Comparison of ENCODE assay signal across 9 cellular contexts in genomic region chr1:91697322-91698260, GRCh38.
DNase-seq lines count a peak whose midpoint lies in the region; ATAC-seq, FAIRE-seq and TF ChIP-seq lines count a peak whose summit lies in the region.
"Had no signal": no experiment of that assay in that cellular context is flagged by ENCODE, and none has a peak within 500 bp of the region (broad histone marks: within the 10 kb centered on the region; RNA-seq: fewer than 3 reads in every experiment).

No MANE protein-coding gene starts in this region.

- H3K9me3 Mint-ChIP-seq in activated naive CD8-positive, alpha-beta T cell treated with anti-CD3 and anti-CD28 coated beads, Interleukin-2, amount 50 U/mL, for 24 hours, result no peaks in the 10 kb centered on the region

- H3K36me3 Mint-ChIP-seq in activated naive CD8-positive, alpha-beta T cell treated with anti-CD3 and anti-CD28 coated beads, Interleukin-2, amount 50 U/mL, for 24 hours (ENCODE audit: low read depth), result peaks cover 27% of the 10 kb centered on the region

- TF ChIP-seq POLR2A in spleen (IDR thresholded peaks at IDR 0.05), result no peak

- H3K4me3 Mint-ChIP-seq in activated naive CD8-positive, alpha-beta T cell treated with anti-CD3 and anti-CD28 coated beads, Interleukin-2, amount 50 U/mL, for 24 hours, result peak overlapping the region; percentile 51

- H3K4me1 Mint-ChIP-seq in activated naive CD8-positive, alpha-beta T cell treated with anti-CD3 and anti-CD28 coated beads, Interleukin-2, amount 50 U/mL, for 24 hours, result peaks cover 33% of the 10 kb centered on the region

- H3K4me3 ChIP-seq in spleen (no peak overlapping the region), kidney (ENCODE audit: low read length in 2 of 2) (no peak overlapping the region)

- TF ChIP-seq CTCF in spleen (IDR thresholded peaks at IDR 0.05 in 8 of 11, conservative IDR thresholded peaks at IDR 0.05 in 3 of 11), result no peak
- TF ChIP-seq CTCF in kidney (IDR thresholded peaks at IDR 0.05; ENCODE audit: borderline replicate concordance, extremely low read depth, insufficient read depth), result no peak

- no peaks in the 10 kb centered on the region for H3K27me3 ChIP-seq in spleen (replicated peaks in 1 of 7)

- H3K4me1 ChIP-seq in spleen (peaks cover 3 to 69% (median 43%) of the 10 kb centered on the region in 6 donors), kidney (ENCODE audit: control insufficient read depth in 1 of 2, insufficient read depth in 1 of 2, low read depth in 1 of 2, low read length in 2 of 2) (no peaks in the 10 kb centered on the region)

- peak overlapping the region; percentile 60 for H3K27ac Mint-ChIP-seq in activated naive CD8-positive, alpha-beta T cell treated with anti-CD3 and anti-CD28 coated beads, Interleukin-2, amount 50 U/mL, for 24 hours

- H3K27me3 Mint-ChIP-seq in activated naive CD8-positive, alpha-beta T cell treated with anti-CD3 and anti-CD28 coated beads, Interleukin-2, amount 50 U/mL, for 24 hours, result no peaks in the 10 kb centered on the region

- H3K36me3 ChIP-seq in spleen, result peaks cover 0 to 41% (median under 1%) of the 10 kb centered on the region in 6 donors
- peaks cover 0 to 13% of the 10 kb centered on the region in 2 donors for H3K36me3 ChIP-seq in kidney (ENCODE audit: control insufficient read depth in 1 of 2, insufficient read depth in 2 of 2, low read length in 2 of 2)

- H3K27ac ChIP-seq in spleen, result peak overlapping the region in 6 of 8 donors; percentile 26 to 68 (median 54)
- no peak overlapping the region for H3K27ac ChIP-seq in kidney (ENCODE audit: low read depth in 2 of 2, low read length in 2 of 2)
- H3K27ac ChIP-seq: 22Rv1 had no signal

- H3K9me3 ChIP-seq in spleen (no peaks in the 10 kb centered on the region), kidney (ENCODE audit: control insufficient read depth in 1 of 2, low read length in 2 of 2) (no peaks in the 10 kb centered on the region)

- peak; percentile 82 for ATAC-seq in HG03469 (IDR thresholded peaks at IDR 0.05; ENCODE audit: unreplicated experiment)
- ATAC-seq in activated naive CD8-positive, alpha-beta T cell treated with anti-CD3 and anti-CD28 coated beads, Interleukin-2, amount 50 U/mL, for 24 hours, result peak; percentile 88

- intact Hi-C loops in spleen (cut with DNase I; ENCODE audit: low total_unique reads), result no loop called here
- intact Hi-C loops in kidney (cut with DNase I), result no loop called here

- WGBS in spleen, 5 donors, result 19 to 42% (median 32%) methylated on average over 5 of the region's 5 CpGs

- H3K9ac ChIP-seq in kidney (ENCODE audit: low read length in 2 of 2), result no peak overlapping the region

- DNase-seq in SIG-M5 treated with dmso at 0.1 percent for 504 hours (lab: John Stamatoyannopoulos, UW; ENCODE audit: unreplicated experiment) (peak; percentile 13), SIG-M5 (lab: John Stamatoyannopoulos, UW) (no peak), spleen (no peak), NCI-H1092 treated with DMSO at 0.1 percent for 48 hours (lab: John Stamatoyannopoulos, UW) (no peak), kidney (no peak), NCI-H526 treated with DMSO at 0.1 percent for 48 hours (lab: John Stamatoyannopoulos, UW) (no peak)
- peak; percentile 25 for DNase-seq in activated naive CD8-positive, alpha-beta T cell treated with anti-CD3 and anti-CD28 coated beads, Interleukin-2, amount 50 U/mL, for 24 hours

- FAIRE-seq in kidney (lab: Jason Lieb, UNC), result no peak

Comparison
In these comparisons a context has a peak if more than half of its experiments do, and no peak if none do; other contexts are left out.
1. DNase-seq: peak in SIG-M5 treated with dmso at 0.1 percent for 504 hours (single experiment) and activated naive CD8-positive, alpha-beta T cell treated with anti-CD3 and anti-CD28 coated beads, Interleukin-2, amount 50 U/mL, for 24 hours (single experiment); none in SIG-M5 (single experiment), spleen (single experiment), NCI-H1092 treated with DMSO at 0.1 percent for 48 hours (single experiment), kidney (single experiment) and NCI-H526 treated with DMSO at 0.1 percent for 48 hours (single experiment).
2. H3K27ac ChIP-seq: peak in spleen (6 of 8); none in kidney (0 of 2).